ENCODE assay signal across 26 cellular contexts in genomic region chr2:165196411-165196810, GRCh38. TPM values are rescaled to one million over a fixed set of nuclear protein-coding genes. Genes with fewer than 3 reads are reported as not detected.
"Had no signal": no experiment of that assay in that cellular context is flagged by ENCODE, and none has a peak within 500 bp of the region (broad histone marks: within the 10 kb centered on the region; RNA-seq: fewer than 3 reads in every experiment).

No MANE protein-coding gene starts in this region.

- H3K9me3 ChIP-seq: body of pancreas, neutrophil, pancreas, prostate gland, suprapubic skin, tibial artery, upper lobe of right lung had no signal

- H3K27me3 ChIP-seq: body of pancreas, hepatocyte, neutrophil, pancreas, suprapubic skin, tibial artery, upper lobe of right lung had no signal

- H2AFZ ChIP-seq: hepatocyte had no signal

- H3K4me2 ChIP-seq: hepatocyte had no signal

- H3K27ac ChIP-seq: body of pancreas, hepatocyte, neutrophil, pancreas, prostate gland, suprapubic skin, tibial artery, upper lobe of right lung, WERI-Rb-1 had no signal

- H3K36me3 ChIP-seq: neutrophil, pancreas, prostate gland, suprapubic skin, tibial artery, upper lobe of right lung, WERI-Rb-1 had no signal

- H3K4me1 ChIP-seq: body of pancreas, pancreas, prostate gland, suprapubic skin, upper lobe of right lung had no signal

- DNase-seq: activated CD4-positive, alpha-beta T cell treated with anti-CD3 and anti-CD28 coated beads for 48 hours; activated CD4-positive, alpha-beta T cell treated with anti-CD3 and anti-CD28 coated beads, Interleukin-2, amount 50 U/mL, for 48 hours; activated CD8-positive, alpha-beta memory T cell treated with anti-CD3 and anti-CD28 coated beads for 24 hours; activated effector memory CD4-positive, alpha-beta T cell treated with Interleukin-2 at 50 U/mL for 16 hours; activated naive CD4-positive, alpha-beta T cell treated with Interleukin-2 at 50 U/mL for 16 hours; anterior cingulate cortex; body of pancreas; dermis blood vessel endothelial cell; effector CD8-positive, alpha-beta T cell; glutamatergic neuron; islet precursor cell; left colon; mammary epithelial cell; naive B cell; nephron progenitor cell; pancreas; stimulated activated CD4-positive, alpha-beta T cell treated with anti-CD3 and anti-CD28 coated beads, Interleukin-15, amount 100 ng/mL, for 24 hours; stimulated activated CD4-positive, alpha-beta T cell treated with anti-CD3 and anti-CD28 coated beads, Interleukin-2, amount 100 ng/mL, for 24 hours; stimulated activated naive CD4-positive, alpha-beta T cell; tibial artery; upper lobe of right lung; WERI-Rb-1 had no signal

- H3K4me3 ChIP-seq: body of pancreas, hepatocyte, pancreas, prostate gland, suprapubic skin, tibial artery, upper lobe of right lung had no signal

- H3K79me2 ChIP-seq: hepatocyte had no signal

RNA-seq across cellular contexts. Expression of gene SCN3A, which starts 7.4 kb away (rescaled TPM):
- total RNA-seq: mammary epithelial cell had no signal
